ENCODE assay signal across 2 cellular contexts in the genomic region with DNA sequence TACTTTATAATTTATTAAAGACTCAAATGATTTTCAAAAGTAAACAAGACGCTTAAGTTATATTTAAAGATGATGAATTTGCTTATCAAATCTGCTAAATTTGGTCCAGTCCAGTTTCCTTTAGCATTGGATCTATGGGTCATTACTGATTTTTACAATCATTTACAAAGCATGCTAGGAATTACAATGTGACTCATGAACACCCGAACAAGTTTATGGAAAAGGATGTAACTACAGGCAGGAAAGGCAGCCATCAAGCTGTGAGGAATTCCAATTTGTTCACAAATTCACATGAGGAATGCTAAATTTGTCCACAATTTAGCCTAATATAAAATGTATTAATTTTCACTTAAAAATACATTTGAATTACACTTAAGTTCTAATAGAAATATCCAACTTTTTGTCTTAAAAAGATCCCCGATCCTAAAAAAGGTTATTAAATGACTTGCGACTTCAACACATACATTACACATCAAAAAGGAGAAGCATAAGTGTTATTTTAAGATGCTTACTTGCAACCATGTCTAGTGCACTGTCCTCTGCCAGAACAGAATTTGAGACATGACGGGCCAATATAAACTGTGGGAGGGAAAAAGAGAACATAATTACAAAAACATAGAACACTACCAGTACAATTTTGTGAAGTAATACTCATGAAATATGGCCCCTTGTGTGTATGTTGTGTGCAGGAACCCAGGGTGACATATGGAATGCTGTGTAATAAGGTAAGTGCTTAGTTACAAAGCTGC.
TF ChIP-seq lines count a peak whose summit lies in the region.

No MANE protein-coding gene starts in this region.

TF ChIP-seq in SK-N-SH, 30 proteins besides CTCF, POLR2A, EP300 and RAD21 (continued from another document):
- TF ChIP-seq ZBTB33 (IDR thresholded peaks at IDR 0.05; ENCODE audit: borderline replicate concordance, low read depth) = no peak
- no peak for TF ChIP-seq REST (IDR thresholded peaks at IDR 0.05; ENCODE audit: low read depth, low read length)
- TF ChIP-seq FOSL2 (IDR thresholded peaks at IDR 0.05; ENCODE audit: borderline replicate concordance, low read depth) = peak; percentile 76; the same call in 1 of the 2 replicates
- peak; percentile 14; the same call in 1 of the 2 replicates for TF ChIP-seq TCF12 (IDR thresholded peaks at IDR 0.05)
- no peak for TF ChIP-seq YY1 (IDR thresholded peaks at IDR 0.05; ENCODE audit: low read depth)
- no peak for TF ChIP-seq FOXJ3 (CRISPR knock-in tag; IDR thresholded peaks at IDR 0.05)

TF ChIP-seq in SK-N-SH treated with all-trans-retinoic acid at 6 μM for 48 hours, 23 proteins besides CTCF, POLR2A, EP300 and RAD21 (continued from another document):
- TF ChIP-seq CREB5 (CRISPR knock-in tag; IDR thresholded peaks at IDR 0.05; ENCODE audit: low read depth) = no peak
- no peak for TF ChIP-seq PPARA (CRISPR knock-in tag; IDR thresholded peaks at IDR 0.05; ENCODE audit: borderline replicate concordance)
- no peak for TF ChIP-seq OSR1 (CRISPR knock-in tag; IDR thresholded peaks at IDR 0.05)
- no peak for TF ChIP-seq ZC3H10 (CRISPR knock-in tag; IDR thresholded peaks at IDR 0.05)
- TF ChIP-seq RARB (CRISPR knock-in tag; IDR thresholded peaks at IDR 0.05) = no peak
- TF ChIP-seq TSHZ2 (CRISPR knock-in tag; IDR thresholded peaks at IDR 0.05) = no peak
- no peak for TF ChIP-seq TOX (CRISPR knock-in tag; IDR thresholded peaks at IDR 0.05; ENCODE audit: borderline replicate concordance)
- TF ChIP-seq TCF4 (CRISPR knock-in tag; IDR thresholded peaks at IDR 0.05; ENCODE audit: borderline replicate concordance) = no peak
- no peak for TF ChIP-seq ARNTL (CRISPR knock-in tag; IDR thresholded peaks at IDR 0.05; ENCODE audit: borderline replicate concordance, low read depth)
